ENCODE assay signal across 28 cellular contexts in genomic region chr7:84603545-84603944, GRCh38.
"Had no signal": no experiment of that assay in that cellular context is flagged by ENCODE, and none has a peak within 500 bp of the region (broad histone marks: within the 10 kb centered on the region; RNA-seq: fewer than 3 reads in every experiment).

No MANE protein-coding gene starts in this region.

- DNase-seq: naive thymus-derived CD8-positive, alpha-beta T cell; nephron progenitor cell; occipital lobe; ovary; psoas muscle; right cardiac atrium; spleen; stimulated activated CD4-positive, alpha-beta T cell treated with anti-CD3 and anti-CD28 coated beads, Interleukin-12 subunit alpha, Interleukin-12 subunit beta, amount 100 ng/mL, for 4 hours; stimulated activated CD4-positive, alpha-beta T cell treated with anti-CD3 and anti-CD28 coated beads, Interleukin-1b, Interleukin-23, amount 100 ng/mL, for 48 hours; stimulated activated CD4-positive, alpha-beta T cell treated with anti-CD3 and anti-CD28 coated beads, Interleukin-4, amount 100 ng/mL, for 1 hour; stimulated activated CD4-positive, alpha-beta T cell treated with anti-CD3 and anti-CD28 coated beads, Interleukin-4, amount 100 ng/mL, for 4 hours; stimulated activated CD8-positive, alpha-beta memory T cell treated with anti-CD3 and anti-CD28 coated beads, Interleukin-4, amount 100 ng/mL, for 48 hours; stimulated activated naive CD4-positive, alpha-beta T cell; stimulated activated naive CD8-positive, alpha-beta T cell treated with anti-CD3 and anti-CD28 coated beads, Interleukin-15, amount 100 ng/mL, for 72 hours; stimulated activated naive CD8-positive, alpha-beta T cell treated with anti-CD3 and anti-CD28 coated beads, Interleukin-15, Interleukin-2, amounts not matched to agents 100 U/mL and 50 U/mL, for 24 hours; substantia nigra; testis; tibial artery; transverse colon; upper lobe of right lung; uterus had no signal

- H3K79me2 ChIP-seq: parathyroid adenoma had no signal

- H3K9ac ChIP-seq: parathyroid adenoma had no signal

- H3K4me3 ChIP-seq: ovary, psoas muscle, skin epidermis, smooth muscle cell, spleen, suprapubic skin, testis, tibial artery, transverse colon, upper lobe of right lung, uterus had no signal

- H3K27ac ChIP-seq: ovary, parathyroid adenoma, psoas muscle, skin epidermis, spleen, suprapubic skin, testis, tibial artery, transverse colon, upper lobe of right lung, uterus had no signal

- H2AFZ ChIP-seq: parathyroid adenoma had no signal

- H3K9me3 ChIP-seq: ovary, psoas muscle, suprapubic skin, testis, transverse colon, upper lobe of right lung, uterus had no signal

- H3K4me2 ChIP-seq: smooth muscle cell had no signal

- H3K36me3 ChIP-seq: ovary, spleen, suprapubic skin, tibial artery, transverse colon, upper lobe of right lung, uterus had no signal

- ATAC-seq: naive thymus-derived CD8-positive, alpha-beta T cell; natural killer cell treated with Interleukin-12 subunit alpha and Interleukin-12 subunit beta and Interleukin-15 and Interleukin-18, amount 100 ng/mL, for 72 hours; psoas muscle; right cardiac atrium; sciatic nerve; stimulated activated memory B cell treated with anti-CD40 and anti-IgM and Interleukin-4, amounts not matched to agents 10 μg/mL and 1 μg/mL and 100 μg/mL, for 72 hours; stimulated activated naive CD8-positive, alpha-beta T cell treated with anti-CD3 and anti-CD28 coated beads, Interleukin-15, amount 100 ng/mL, for 72 hours; stimulated activated naive CD8-positive, alpha-beta T cell treated with anti-CD3 and anti-CD28 coated beads, Interleukin-15, Interleukin-2, amounts not matched to agents 100 U/mL and 50 U/mL, for 24 hours; upper lobe of right lung had no signal

- H3K4me1 ChIP-seq: parathyroid adenoma, psoas muscle, spleen, suprapubic skin, testis, tibial artery, transverse colon, upper lobe of right lung, uterus had no signal

- H3K27me3 ChIP-seq: ovary, spleen, suprapubic skin, testis, tibial artery, transverse colon, upper lobe of right lung, uterus had no signal
